ENCODE assay signal across 34 cellular contexts in the genomic region with DNA sequence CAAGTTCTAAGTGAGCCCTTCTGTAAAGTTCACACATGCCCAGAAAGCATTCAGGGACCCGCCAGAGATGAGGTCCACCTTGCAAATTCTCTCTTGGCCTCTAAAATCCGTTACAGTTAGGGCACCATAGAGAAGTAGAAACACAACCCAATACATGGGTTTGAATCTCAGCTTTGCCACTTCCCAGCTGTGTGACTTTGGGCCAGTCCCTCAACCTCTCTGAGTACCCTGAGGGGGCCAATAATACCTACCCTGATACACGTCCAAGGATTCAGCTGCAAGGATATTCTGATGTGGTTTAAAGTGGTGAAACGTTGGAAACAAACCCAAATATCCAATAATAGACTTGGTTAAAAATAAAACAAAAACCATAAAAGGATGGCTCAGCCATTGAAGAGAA. TPM values are rescaled to one million over a fixed set of nuclear protein-coding genes. Genes with fewer than 3 reads are reported as not detected.
"Had no signal": no experiment of that assay in that cellular context is flagged by ENCODE, and none has a peak within 500 bp of the region (broad histone marks: within the 10 kb centered on the region; RNA-seq: fewer than 3 reads in every experiment).

No MANE protein-coding gene starts in this region.

- H3K9me3 Mint-ChIP-seq: dendritic cell treated with granulocyte-macrophage colony-stimulating factor and Interleukin-4, amounts not matched to agents 40 ng/mL and 50 ng/mL, for 4 days; effector memory CD8-positive, alpha-beta T cell; endodermal cell; mesothelial cell of epicardium had no signal

- H3K9me3 ChIP-seq: colonic mucosa, esophagus squamous epithelium, gastrocnemius medialis, heart right ventricle, left lung, lower lobe of right lung, mucosa of descending colon had no signal

- FAIRE-seq: endometrium, islet of Langerhans, keratinocyte had no signal

- H3K4me1 ChIP-seq: colonic mucosa had no signal

- H3K4me3 ChIP-seq: colonic mucosa, esophagus squamous epithelium, gastrocnemius medialis, heart right ventricle, left lung, lower lobe of right lung, mucosa of descending colon had no signal

- DNase-seq: colonic mucosa; cortex of kidney; effector CD8-positive, alpha-beta T cell; effector memory CD8-positive, alpha-beta T cell; endodermal cell; erythroblast; esophagus squamous epithelium; foreskin fibroblast; foreskin melanocyte; gastrocnemius medialis; glutamatergic neuron; head of caudate nucleus; heart right ventricle; hippocampal formation; left cardiac atrium; left lung; left ventricle myocardium superior; lower lobe of right lung; mesenchymal stem cell; mucosa of descending colon had no signal

- H3K27ac ChIP-seq: colonic mucosa, epithelial cell of prostate, esophagus squamous epithelium, gastrocnemius medialis, heart right ventricle, left lung, lower lobe of right lung had no signal

- H3K36me3 Mint-ChIP-seq: mesothelial cell of epicardium had no signal

- ATAC-seq: effector memory CD8-positive, alpha-beta T cell; esophagus mucosa; gastrocnemius medialis; heart right ventricle; left cardiac atrium; left lung; left ventricle myocardium superior; lower lobe of right lung; mucosa of descending colon had no signal

- H3K36me3 ChIP-seq: colonic mucosa, esophagus squamous epithelium, gastrocnemius medialis, heart right ventricle, left lung, lower lobe of right lung had no signal

- H3K27ac Mint-ChIP-seq: dendritic cell treated with granulocyte-macrophage colony-stimulating factor and Interleukin-4, amounts not matched to agents 40 ng/mL and 50 ng/mL, for 4 days; effector memory CD8-positive, alpha-beta T cell; endodermal cell; mesothelial cell of epicardium had no signal

- H3K4me3 Mint-ChIP-seq: dendritic cell treated with granulocyte-macrophage colony-stimulating factor and Interleukin-4, amounts not matched to agents 40 ng/mL and 50 ng/mL, for 4 days; effector memory CD8-positive, alpha-beta T cell; endodermal cell; mesothelial cell of epicardium had no signal

RNA-seq across cellular contexts. Expression of gene LHX5, which starts 11.7 kb away (rescaled TPM):
- total RNA-seq: colonic mucosa, dermis microvascular lymphatic vessel endothelial cell, esophagus mucosa, esophagus squamous epithelium, gastrocnemius medialis, glomerular endothelial cell, heart right ventricle, left cardiac atrium, left lung, left ventricle myocardium superior, lower leg skin, lower lobe of right lung, lung microvascular endothelial cell, mesenteric fat pad, mesothelial cell of epicardium, mucosa of descending colon, myocyte had no signal
- polyA plus RNA-seq: heart right ventricle had no signal

RNA-seq across cellular contexts. Expression of gene SDS, which starts 56.3 kb away (rescaled TPM):
- total RNA-seq: dermis microvascular lymphatic vessel endothelial cell, endodermal cell, glomerular endothelial cell, kidney epithelial cell, left ventricle myocardium superior, lung microvascular endothelial cell, mesothelial cell of epicardium, myocyte had no signal
- polyA plus RNA-seq: keratinocyte had no signal
